In the genomic region with DNA sequence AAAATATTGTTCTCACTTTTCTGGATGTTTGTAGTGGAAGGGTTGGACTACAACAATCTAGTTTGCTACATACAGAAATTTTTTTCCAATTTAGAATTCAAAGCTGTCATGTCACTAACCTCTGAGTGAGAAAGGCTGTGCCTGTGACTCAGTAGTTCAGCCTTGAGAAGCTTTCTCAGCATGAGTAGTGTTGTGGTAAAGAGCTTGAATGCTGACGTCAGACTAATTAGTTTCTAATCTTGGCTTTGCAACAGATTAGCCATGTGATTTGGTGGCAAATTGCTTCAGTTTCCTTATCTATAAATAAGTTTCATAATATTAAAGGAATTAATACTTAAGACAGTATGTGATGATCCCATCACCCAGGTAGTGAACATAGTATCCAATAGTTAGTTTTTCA, we compare ENCODE assay signal across 11 cellular contexts.
DNase-seq lines count a peak whose midpoint lies in the region; ATAC-seq, FAIRE-seq and TF ChIP-seq lines count a peak whose summit lies in the region.
"Had no signal": no experiment of that assay in that cellular context is flagged by ENCODE, and none has a peak within 500 bp of the region (broad histone marks: within the 10 kb centered on the region; RNA-seq: fewer than 3 reads in every experiment).

No MANE protein-coding gene starts in this region.

- H3K4me1 ChIP-seq in small intestine (ENCODE audit: control insufficient read depth in 2 of 2, insufficient read depth in 1 of 2, low read depth in 1 of 2, low read length in 1 of 2) (no peaks in the 10 kb centered on the region), esophagus squamous epithelium (no peaks in the 10 kb centered on the region)
- H3K4me1 ChIP-seq: sigmoid colon had no signal

- whole genome bisulfite sequencing in small intestine, 3 donors, result 38 to 67% (median 58%) methylated on average over 1 of the region's 1 CpG
- 22 to 50% methylated on average over 1 of the region's 1 CpG for WGBS in esophagus squamous epithelium, 2 donors

- H3K27ac ChIP-seq in small intestine (ENCODE audit: low read depth in 1 of 2, low read length in 1 of 2) (no peak overlapping the region), esophagus squamous epithelium (no peak overlapping the region)
- H3K27ac ChIP-seq: sigmoid colon had no signal

- no peaks in the 10 kb centered on the region for H3K36me3 ChIP-seq in small intestine (ENCODE audit: control insufficient read depth in 2 of 2, insufficient read depth in 2 of 2, low read length in 2 of 2)
- H3K36me3 ChIP-seq in esophagus squamous epithelium, result no peaks in the 10 kb centered on the region
- H3K36me3 ChIP-seq: sigmoid colon had no signal

- peak; percentile 34 for ATAC-seq in GM18870 (IDR thresholded peaks at IDR 0.05; ENCODE audit: unreplicated experiment)
- ATAC-seq in HG03432 (IDR thresholded peaks at IDR 0.05; ENCODE audit: unreplicated experiment), result peak; percentile 35
- ATAC-seq: left ventricle myocardium superior had no signal

- DNase-seq in EH (ENCODE audit: low read depth) (peak; percentile 71), epithelial cell of esophagus (ENCODE audit: low read depth) (peak; percentile 77), posterior cingulate gyrus (no peak), small intestine (no peak), esophagus squamous epithelium (lab: John Stamatoyannopoulos, UW) (no peak), C1 segment of cervical spinal cord (lab: John Stamatoyannopoulos, UW) (no peak)
- DNase-seq: activated gamma-delta T cell treated with Interleukin-2 at 50 U/mL for 16 hours, left ventricle myocardium superior, sigmoid colon had no signal

- no peaks in the 10 kb centered on the region for H3K9me3 ChIP-seq in small intestine (ENCODE audit: control insufficient read depth, low read depth)
- no peaks in the 10 kb centered on the region for H3K9me3 ChIP-seq in esophagus squamous epithelium
- H3K9me3 ChIP-seq: sigmoid colon had no signal

- H3K27me3 ChIP-seq in small intestine (ENCODE audit: control insufficient read depth in 2 of 2, insufficient read depth in 2 of 2, low read length in 2 of 2) (no peaks in the 10 kb centered on the region), esophagus squamous epithelium (no peaks in the 10 kb centered on the region)
- H3K27me3 ChIP-seq: sigmoid colon had no signal

- no peak for FAIRE-seq in small intestine (lab: Jason Lieb, UNC)

- H3K4me3 ChIP-seq in epithelial cell of esophagus (ENCODE audit: low read length) (no peak overlapping the region), small intestine (ENCODE audit: low read depth in 1 of 2, low read length in 2 of 2) (no peak overlapping the region), esophagus squamous epithelium (no peak overlapping the region)
- H3K4me3 ChIP-seq: sigmoid colon had no signal

- no peak for TF ChIP-seq POLR2A in esophagus squamous epithelium (IDR thresholded peaks at IDR 0.05)

- TF ChIP-seq CTCF in epithelial cell of esophagus (IDR thresholded peaks at IDR 0.05; ENCODE audit: insufficient read depth, low read depth, low read length, missing control alignments), result no peak
- no peak for TF ChIP-seq CTCF in esophagus squamous epithelium (IDR thresholded peaks at IDR 0.05)

- intact Hi-C loops in posterior cingulate gyrus (cut with DNase I) (no loop called here), esophagus squamous epithelium (cut with DNase I) (no loop called here)

Comparison
In these comparisons a context has a peak if more than half of its experiments do, and no peak if none do; other contexts are left out.
1. DNase-seq: peak in EH (single experiment) and epithelial cell of esophagus (single experiment); none in posterior cingulate gyrus (0 of 10), small intestine (single experiment), esophagus squamous epithelium (single experiment) and C1 segment of cervical spinal cord (0 of 14).